9 cellular contexts compared by ENCODE assay signal in the genomic region with DNA sequence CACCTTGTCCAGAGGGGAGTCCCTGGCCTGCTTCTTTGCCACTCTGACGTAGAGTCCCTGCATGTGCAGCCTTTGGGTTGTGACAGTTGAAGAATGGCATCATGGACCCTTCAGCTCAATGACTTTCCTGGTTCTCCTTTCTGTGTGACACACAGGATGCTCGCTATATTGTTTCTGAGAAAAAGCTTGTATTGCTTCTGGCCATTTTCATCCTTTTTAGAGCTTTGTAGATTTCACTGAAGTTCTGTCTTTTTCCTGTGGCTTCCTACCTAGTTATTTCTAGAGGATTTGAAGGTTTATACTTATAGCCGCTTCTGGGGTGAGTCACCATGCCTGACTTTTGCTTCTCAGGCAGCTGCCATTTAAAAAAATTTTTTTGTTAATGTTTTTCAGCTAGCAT. TPM values are rescaled to one million over a fixed set of nuclear protein-coding genes. Genes with fewer than 3 reads are reported as not detected.
DNase-seq lines count a peak whose midpoint lies in the region; ATAC-seq and TF ChIP-seq lines count a peak whose summit lies in the region.
"Had no signal": no experiment of that assay in that cellular context is flagged by ENCODE, and none has a peak within 500 bp of the region (broad histone marks: within the 10 kb centered on the region; RNA-seq: fewer than 3 reads in every experiment).

No MANE protein-coding gene starts in this region.

- H3K4me1 ChIP-seq in SK-N-SH (ENCODE audit: control insufficient read depth in 1 of 2, insufficient read depth in 2 of 2, low read depth in 1 of 2, low read length in 1 of 2), result no peaks in the 10 kb centered on the region; a peak in 1 of 4 replicates
- peaks cover 15% of the 10 kb centered on the region; the same call in 1 of the 2 replicates for H3K4me1 ChIP-seq in H9 (ENCODE audit: insufficient read depth, low read length)
- peaks cover 20% of the 10 kb centered on the region for H3K4me1 ChIP-seq in osteoblast (ENCODE audit: insufficient read depth, low read length)
- H3K4me1 ChIP-seq in mucosa of descending colon (ENCODE audit: low read depth), result no peaks in the 10 kb centered on the region

- H3K23ac ChIP-seq in H9 (ENCODE audit: insufficient read length, low read depth, low read length), result no peak overlapping the region

- H3K18ac ChIP-seq in H9 (ENCODE audit: insufficient read length, low read depth, low read length), result no peak overlapping the region

- no peak overlapping the region for H2AFZ ChIP-seq in SK-N-SH (ENCODE audit: low read depth)
- no peak overlapping the region for H2AFZ ChIP-seq in H9 (ENCODE audit: low read length)
- no peak overlapping the region for H2AFZ ChIP-seq in osteoblast (ENCODE audit: low read length)

- H3K56ac ChIP-seq in H9 (ENCODE audit: insufficient read length, low read depth, low read length), result no peak overlapping the region

- H3K27me3 ChIP-seq in SK-N-SH (ENCODE audit: insufficient read depth) (no peaks in the 10 kb centered on the region), H9 (ENCODE audit: insufficient read depth, low read length) (no peaks in the 10 kb centered on the region), osteoblast (ENCODE audit: insufficient read depth, low read length) (no peaks in the 10 kb centered on the region)

- DNase-seq in SK-N-SH, result no peak
- no peak for DNase-seq in H9
- peak; percentile 66 for DNase-seq in M059J (ENCODE audit: low read depth)
- peak; percentile 43 for DNase-seq in osteoblast (ENCODE audit: insufficient read length, low spot score, missing footprints)
- no peak for DNase-seq in mucosa of descending colon
- DNase-seq in COLO668 (lab: John Stamatoyannopoulos, UW; ENCODE audit: unreplicated experiment), result no peak
- DNase-seq in SHP77 (lab: John Stamatoyannopoulos, UW), result no peak

- ATAC-seq in SK-N-SH treated with all-trans-retinoic acid at 6 μM for 48 hours, result no peak; the same call in 2 of the 3 replicates
- ATAC-seq in mucosa of descending colon, result no peak
- ATAC-seq: A549 had no signal

- no peak for TF ChIP-seq EP300 in SK-N-SH (IDR thresholded peaks at IDR 0.05; ENCODE audit: borderline replicate concordance in 1 of 2, low read depth in 1 of 2, low read length in 1 of 2)

- peaks cover 27 to 42% (median 34%) of the 10 kb centered on the region in 3 experiments for H3K36me3 Mint-ChIP-seq in H9 (ENCODE audit: insufficient read depth in 1 of 3, low read depth in 3 of 3)

- H2BK15ac ChIP-seq in H9 (ENCODE audit: low read depth, low read length), result no peak overlapping the region

- H3K9ac ChIP-seq in SK-N-SH (no peak overlapping the region), H9 (ENCODE audit: extremely low read depth, insufficient read length, low read length) (no peak overlapping the region)

- H3F3A ChIP-seq in SK-N-SH (replicated peaks; ENCODE audit: insufficient read depth), result peaks cover 8% of the 10 kb centered on the region

- CTCF ChIA-PET in SK-N-SH (lab: Yijun Ruan, JAX), result interaction anchor here (1.0 to 2.0 kb wide), 4 partner anchors 9 to 589 kb away, joined by 3 to 4 read pairs (median 3); no protein-coding TSS in a partner anchor

- TF ChIP-seq CTCF in SK-N-SH (IDR thresholded peaks at IDR 0.05) (no peak), H9 (conservative IDR thresholded peaks at IDR 0.05) (no peak), osteoblast (IDR thresholded peaks at IDR 0.05; ENCODE audit: extremely low read depth, low read depth, low read length) (no peak), mucosa of descending colon (IDR thresholded peaks at IDR 0.05) (no peak)

- H3K9me3 ChIP-seq in SK-N-SH (0 out of 2 replicates have a peak, but pooled peaks cover 5% of the 10 kb centered on the region), H9 (ENCODE audit: control insufficient read depth, low read depth, low read length) (no peaks in the 10 kb centered on the region), osteoblast (ENCODE audit: low read depth, low read length) (no peaks in the 10 kb centered on the region), mucosa of descending colon (peaks cover 14% of the 10 kb centered on the region)
- H3K9me3 ChIP-seq: A549 had no signal

- no peak overlapping the region for H2BK5ac ChIP-seq in H9 (ENCODE audit: insufficient read length, low read length)

- H3K27me3 Mint-ChIP-seq in H9 (ENCODE audit: low read depth), result peaks cover 2% of the 10 kb centered on the region; the same call in 1 of the 2 replicates

- no peak overlapping the region for H3K4ac ChIP-seq in H9 (ENCODE audit: low read depth, low read length)

- H2BK120ac ChIP-seq in H9 (ENCODE audit: low read depth, low read length, poor library complexity, severe bottlenecking), result no peak overlapping the region

- no peak overlapping the region; a peak in 1 of 4 replicates for H3K4me3 ChIP-seq in SK-N-SH (ENCODE audit: low read depth in 2 of 2, low read length in 1 of 2)
- H3K4me3 ChIP-seq in osteoblast (ENCODE audit: insufficient read depth, low read length), result peak overlapping the region; percentile 26
- H3K4me3 ChIP-seq in mucosa of descending colon, result no peak overlapping the region
- H3K4me3 ChIP-seq: A549 had no signal

- no peak overlapping the region for H2BK20ac ChIP-seq in H9 (ENCODE audit: low read depth, low read length, poor library complexity, severe bottlenecking)

- no peak overlapping the region for H2BK12ac ChIP-seq in H9 (ENCODE audit: insufficient read length, low read depth, low read length)

- H3K36me3 ChIP-seq in SK-N-SH (replicated peaks in 1 of 2; ENCODE audit: control insufficient read depth in 1 of 2, insufficient read depth in 2 of 2, low read length in 1 of 2) (peaks cover 34 to 64% of the 10 kb centered on the region in 2 experiments), osteoblast (ENCODE audit: insufficient read depth, low read length) (peaks cover 6% of the 10 kb centered on the region), mucosa of descending colon (ENCODE audit: low read depth) (no peaks in the 10 kb centered on the region)

- peaks cover 100% of the 10 kb centered on the region for H3K79me2 ChIP-seq in SK-N-SH (ENCODE audit: insufficient read depth)
- H3K79me2 ChIP-seq in H9 (ENCODE audit: insufficient read depth, low read length), result peaks cover 18% of the 10 kb centered on the region; the same call in 1 of the 2 replicates
- peaks cover 96% of the 10 kb centered on the region for H3K79me2 ChIP-seq in osteoblast (ENCODE audit: insufficient read depth, low read length)

- POLR2A ChIA-PET in SK-N-SH (lab: Yijun Ruan, JAX), result no interaction called here

- H3K4me3 Mint-ChIP-seq in H9, result no peak overlapping the region

- H3K27ac ChIP-seq in SK-N-SH (ENCODE audit: low read depth in 2 of 2, low read length in 1 of 2) (no peak overlapping the region), H9 (ENCODE audit: insufficient read length, low read depth, low read length) (peak overlapping the region; percentile 52), osteoblast (ENCODE audit: low read depth, low read length) (peak overlapping the region; percentile 64)
- H3K27ac ChIP-seq: A549 had no signal

- no peak overlapping the region for H4K91ac ChIP-seq in H9 (ENCODE audit: insufficient read length, low read depth, low read length)

- H3T11ph ChIP-seq in H9 (ENCODE audit: low read length), result no peak overlapping the region

- no peak overlapping the region for H4K5ac ChIP-seq in H9 (ENCODE audit: insufficient read length, low read depth, low read length)

- no peak overlapping the region for H2AK5ac ChIP-seq in H9 (ENCODE audit: insufficient read length, low read length)

- WGBS in SK-N-SH (ENCODE audit: low lambda C conversion rate), result 89% methylated on average over 3 of the region's 3 CpGs
- whole genome bisulfite sequencing in H9 (ENCODE audit: extremely low coverage, insufficient read length, low lambda C conversion rate), result no CpG with 5 or more reads among the region's 3 CpGs

- no peak overlapping the region for H4K8ac ChIP-seq in H9 (replicated peaks; ENCODE audit: insufficient read length, low read depth, low read length)

- peak overlapping the region in 2 of 3 experiments; percentile 59 to 91; a peak in 4 of 7 replicates for H3K27ac Mint-ChIP-seq in H9

- H3K4me2 ChIP-seq in SK-N-SH (no peak overlapping the region), H9 (ENCODE audit: insufficient read depth, insufficient read length, low read length) (no peak overlapping the region), osteoblast (ENCODE audit: insufficient read depth, low read length) (peak overlapping the region; percentile 56)
- H3K4me2 ChIP-seq: A549 had no signal

- intact Hi-C loops in mucosa of descending colon (cut with DNase I, micrococcal nuclease), result no loop called here

- peaks cover 5% of the 10 kb centered on the region for H3K79me1 ChIP-seq in H9 (ENCODE audit: insufficient read depth, low read depth, low read length, poor library complexity, severe bottlenecking)

- peaks cover 4 to 7% of the 10 kb centered on the region in 2 experiments; a peak in 4 of 5 replicates for H3K9me3 Mint-ChIP-seq in H9

- H3K4me1 Mint-ChIP-seq in H9, result peaks cover 79 to 80% of the 10 kb centered on the region in 2 experiments

- H3K9me2 ChIP-seq in SK-N-SH, result no peaks in the 10 kb centered on the region

- no peak for TF ChIP-seq RAD21 in SK-N-SH (IDR thresholded peaks at IDR 0.05; ENCODE audit: low read length)

- no peaks in the 10 kb centered on the region for H3K23me2 ChIP-seq in H9 (ENCODE audit: insufficient read length, low read depth, low read length, poor library complexity, severe bottlenecking)

- H4K20me1 ChIP-seq in SK-N-SH (ENCODE audit: insufficient read depth), result peaks cover 63% of the 10 kb centered on the region
- no peaks in the 10 kb centered on the region for H4K20me1 ChIP-seq in H9 (ENCODE audit: control insufficient read depth, insufficient read depth, insufficient read length)
- peaks cover 72% of the 10 kb centered on the region for H4K20me1 ChIP-seq in osteoblast (ENCODE audit: insufficient read depth, low read length)

- H3K14ac ChIP-seq in H9 (ENCODE audit: insufficient read depth, low read length), result no peak overlapping the region

TF ChIP-seq in SK-N-SH, 30 proteins besides CTCF, POLR2A, EP300 and RAD21 (continues in another document):
- TF ChIP-seq FOSL2 (IDR thresholded peaks at IDR 0.05; ENCODE audit: borderline replicate concordance, low read depth) (peak; percentile 10; the same call in 1 of the 2 replicates), JUND (IDR thresholded peaks at IDR 0.05) (peak; percentile 44; the same call in 1 of the 2 replicates)

TF ChIP-seq in SK-N-SH treated with all-trans-retinoic acid at 6 μM for 48 hours, 23 proteins besides CTCF, POLR2A, EP300 and RAD21 (continues in another document):
- TF ChIP-seq ARNTL (CRISPR knock-in tag; IDR thresholded peaks at IDR 0.05; ENCODE audit: borderline replicate concordance, low read depth) (no peak), ZNF70 (CRISPR knock-in tag; IDR thresholded peaks at IDR 0.05) (no peak), ZNF565 (CRISPR knock-in tag; conservative IDR thresholded peaks at IDR 0.05; ENCODE audit: low read depth) (no peak)

RNA-seq across cellular contexts. Expression of a gene that starts 27.0 kb away (rescaled TPM):
- 165 and 168 TPM in 2 replicates for polyA plus RNA-seq in SK-N-SH (2012; rRNA removed)
- 112 and 138 TPM in 2 replicates for polyA plus RNA-seq in SK-N-SH (2012; cell fraction: cytosol; rRNA removed)
- polyA plus RNA-seq in SK-N-SH (2012; cell fraction: nucleus; rRNA removed), result 126 and 165 TPM in 2 replicates
- 218 and 225 TPM in 2 replicates for total RNA-seq in H9 (2021)
- total RNA-seq in M059J (2014; rRNA removed; shearing (Covaris generic)), result 111 and 171 TPM in 2 replicates
- 245 and 257 TPM in 2 replicates for total RNA-seq in osteoblast
- 100 to 1,000 TPM in 2 of 3 donors, 10 to 100 TPM in 1; 99.0 to 131 (median 106) TPM for total RNA-seq in mucosa of descending colon

Comparison
In these comparisons a context has a peak if more than half of its experiments do, and no peak if none do; other contexts are left out.
1. DNase-seq: peak in M059J (single experiment) and osteoblast (single experiment); none in SK-N-SH (single experiment), H9 (single experiment), mucosa of descending colon (0 of 3), COLO668 (single experiment) and SHP77 (0 of 2).
2. H3K27ac ChIP-seq: peak in H9 (single experiment) and osteoblast (single experiment); none in SK-N-SH (0 of 2).